ENCODE assay signal across 19 cellular contexts in genomic region chr11:73318501-73319011, GRCh38. TPM values are rescaled to one million over a fixed set of nuclear protein-coding genes. Genes with fewer than 3 reads are reported as not detected.
DNase-seq lines count a peak whose midpoint lies in the region; ATAC-seq and TF ChIP-seq lines count a peak whose summit lies in the region.
"Had no signal": no experiment of that assay in that cellular context is flagged by ENCODE, and none has a peak within 500 bp of the region (broad histone marks: within the 10 kb centered on the region; RNA-seq: fewer than 3 reads in every experiment).

No MANE protein-coding gene starts in this region.

- H3K4me3 ChIP-seq in heart left ventricle, result peak overlapping the region in 2 of 12 donors; percentile 1 to 12
- H3K4me3 ChIP-seq in dorsolateral prefrontal cortex, result no peak overlapping the region
- H3K4me3 ChIP-seq in osteoblast (ENCODE audit: insufficient read depth, low read length), result no peak overlapping the region
- H3K4me3 ChIP-seq in upper lobe of right lung, result no peak overlapping the region
- H3K4me3 ChIP-seq: colonic mucosa, testis had no signal

- H3K4me1 ChIP-seq in heart left ventricle, result peaks cover 28 to 100% (median 97%) of the 10 kb centered on the region in 12 donors
- peaks cover 90% of the 10 kb centered on the region for H3K4me1 ChIP-seq in osteoblast (ENCODE audit: insufficient read depth, low read length)
- H3K4me1 ChIP-seq in upper lobe of right lung, result peaks cover 99% of the 10 kb centered on the region
- H3K4me1 ChIP-seq: colonic mucosa had no signal

- H3K27ac ChIP-seq in heart left ventricle, result peak overlapping the region; percentile 68 to 100 (median 98)
- H3K27ac ChIP-seq in dorsolateral prefrontal cortex, result peak overlapping the region in 49 of 59 donors; percentile 19 to 95 (median 83)
- peak overlapping the region; percentile 37 for H3K27ac ChIP-seq in osteoblast (ENCODE audit: low read depth, low read length)
- H3K27ac ChIP-seq in upper lobe of right lung, result peak overlapping the region; percentile 82
- H3K27ac ChIP-seq: colonic mucosa had no signal

- no peak for ATAC-seq in heart left ventricle
- ATAC-seq in left ventricle myocardium superior, result no peak
- ATAC-seq in upper lobe of right lung, result peak; percentile 45
- ATAC-seq in GM21390 (IDR thresholded peaks at IDR 0.05; ENCODE audit: unreplicated experiment), result no peak
- ATAC-seq: activated CD8-positive, alpha-beta T cell treated with anti-CD3 and anti-CD28 coated beads for 36 hours; PC-3 had no signal

- H3K79me2 ChIP-seq in osteoblast (ENCODE audit: insufficient read depth, low read length), result peaks cover 93% of the 10 kb centered on the region

- 50 to 64% (median 59%) methylated on average over 8 of the region's 8 CpGs for WGBS in heart left ventricle, 4 donors

- H3K4me2 ChIP-seq in osteoblast (ENCODE audit: insufficient read depth, low read length), result no peak overlapping the region

- H2AFZ ChIP-seq in osteoblast (ENCODE audit: low read length), result no peak overlapping the region

- DNase-seq in heart left ventricle (peak in 1 of 5 donors; percentile 51), left ventricle myocardium superior (no peak), dorsolateral prefrontal cortex (no peak), osteoblast (ENCODE audit: insufficient read length, low spot score, missing footprints) (peak; percentile 77), upper lobe of right lung (no peak), anterior cingulate cortex (lab: John Stamatoyannopoulos, UW) (no peak), NCI-H1694 treated with DMSO at 0.1 percent for 48 hours (lab: John Stamatoyannopoulos, UW) (no peak)
- DNase-seq: activated CD8-positive, alpha-beta T cell treated with anti-CD3 and anti-CD28 coated beads for 36 hours; CD8-positive, alpha-beta memory T cell; colonic mucosa; erythroblast; GOT3; NCI-H1694; NCI-H526; PC-3; stimulated activated CD4-positive, alpha-beta T cell treated with anti-CD3 and anti-CD28 coated beads, Interleukin-1b, Interleukin-23, amount 100 ng/mL, for 48 hours; testis had no signal

- H3K36me3 ChIP-seq in heart left ventricle (peaks cover 0 to 7% (median 0%) of the 10 kb centered on the region in 9 donors), osteoblast (ENCODE audit: insufficient read depth, low read length) (peaks cover 6% of the 10 kb centered on the region), upper lobe of right lung (no peaks in the 10 kb centered on the region)
- H3K36me3 ChIP-seq: colonic mucosa had no signal

- TF ChIP-seq CTCF in heart left ventricle (IDR thresholded peaks at IDR 0.05) (no peak), dorsolateral prefrontal cortex (IDR thresholded peaks at IDR 0.05 in 54 of 56, conservative IDR thresholded peaks at IDR 0.05 in 2 of 56; ENCODE audit: low read depth in 1 of 56, partially characterized antibody in 56 of 56) (no peak), osteoblast (IDR thresholded peaks at IDR 0.05; ENCODE audit: extremely low read depth, low read depth, low read length) (no peak), upper lobe of right lung (IDR thresholded peaks at IDR 0.05) (no peak)

- TF ChIP-seq POLR2A in heart left ventricle (IDR thresholded peaks at IDR 0.05), result no peak

- intact Hi-C loops in heart left ventricle (cut with DNase I), result no loop called here
- intact Hi-C loops in left ventricle myocardium superior (cut with micrococcal nuclease), result no loop called here
- intact Hi-C loops in dorsolateral prefrontal cortex (cut with DNase I), result loop anchor here in 1 of 2 donors (2.0 kb wide), 1 partner anchor 14 kb away; no protein-coding TSS in a partner anchor
- intact Hi-C loops in upper lobe of right lung (cut with DNase I), result no loop called here

- peaks cover 67% of the 10 kb centered on the region for H4K20me1 ChIP-seq in osteoblast (ENCODE audit: insufficient read depth, low read length)

- H3K27me3 ChIP-seq in heart left ventricle (no peaks in the 10 kb centered on the region), dorsolateral prefrontal cortex (no peaks in the 10 kb centered on the region), osteoblast (ENCODE audit: insufficient read depth, low read length) (no peaks in the 10 kb centered on the region), upper lobe of right lung (no peaks in the 10 kb centered on the region)
- H3K27me3 ChIP-seq: colonic mucosa, testis had no signal

- no peaks in the 10 kb centered on the region for H3K9me3 ChIP-seq in heart left ventricle
- no peaks in the 10 kb centered on the region for H3K9me3 ChIP-seq in osteoblast (ENCODE audit: low read depth, low read length)
- H3K9me3 ChIP-seq in upper lobe of right lung, result no peaks in the 10 kb centered on the region
- H3K9me3 ChIP-seq: colonic mucosa, testis had no signal

RNA-seq across cellular contexts. Expression of gene ARHGEF17, which starts 10.5 kb away (rescaled TPM):
- total RNA-seq in heart left ventricle (10 to 100 TPM; 47.0 to 83.9 (median 56.5) TPM), left ventricle myocardium superior (52.0 TPM), dorsolateral prefrontal cortex (100 to 1,000 TPM in 102 of 120 experiments, 10 to 100 TPM in 18; 74.0 to 177 (median 117) TPM), osteoblast (50.1 and 67.0 TPM in 2 replicates), upper lobe of right lung (74.5 TPM)
- polyA plus RNA-seq in heart left ventricle, result 10 to 100 TPM; 27.5 to 60.0 TPM
- total RNA-seq: CD8-positive, alpha-beta memory T cell had no signal
- polyA plus RNA-seq: CD8-positive, alpha-beta memory T cell had no signal

RNA-seq across cellular contexts. Expression of gene P2RY6, which starts 46.4 kb away (rescaled TPM):
- total RNA-seq in heart left ventricle (10 to 100 TPM in 1 of 9 donors, 1 to 10 TPM in 7, under 1 TPM in 1; 0.56 to 17.7 (median 2.0) TPM), left ventricle myocardium superior (1.5 TPM), dorsolateral prefrontal cortex (10 to 100 TPM in 4 of 120 experiments, 1 to 10 TPM in 93, under 1 TPM in 22, not detected in 1; 0.36 to 14.3 (median 1.8) TPM), osteoblast (0.72 and 1.8 TPM in 2 replicates), upper lobe of right lung (3.2 TPM)
- 1 to 10 TPM; 1.2 to 2.3 TPM for polyA plus RNA-seq in heart left ventricle
- total RNA-seq: activated CD8-positive, alpha-beta T cell treated with anti-CD3 and anti-CD28 coated beads for 36 hours had no signal
- polyA plus RNA-seq: AG04450; CD8-positive, alpha-beta memory T cell had no signal

RNA-seq across cellular contexts. Expression of gene RELT, which starts 57.6 kb away (rescaled TPM):
- total RNA-seq in heart left ventricle, result 10 to 100 TPM in 1 of 9 donors, 1 to 10 TPM in 8; 1.0 to 13.9 (median 2.6) TPM
- 1 to 10 TPM; 1.3 to 7.5 TPM for polyA plus RNA-seq in heart left ventricle
- 1.8 TPM for total RNA-seq in left ventricle myocardium superior
- 10 to 100 TPM in 110 of 120 experiments, 1 to 10 TPM in 10; 8.6 to 36.1 (median 12.8) TPM for total RNA-seq in dorsolateral prefrontal cortex
- 2.9 and 4.0 TPM in 2 replicates for total RNA-seq in osteoblast
- 11.7 TPM for total RNA-seq in upper lobe of right lung

Comparison
In these comparisons a context has a peak if more than half of its experiments do, and no peak if none do; other contexts are left out.
1. H3K27ac ChIP-seq: peak in every context shown above with its lines; median percentile 98 in heart left ventricle; 83 in dorsolateral prefrontal cortex; 82 in upper lobe of right lung; 37 in osteoblast.